ENCODE assay signal across 18 cellular contexts in the genomic region with DNA sequence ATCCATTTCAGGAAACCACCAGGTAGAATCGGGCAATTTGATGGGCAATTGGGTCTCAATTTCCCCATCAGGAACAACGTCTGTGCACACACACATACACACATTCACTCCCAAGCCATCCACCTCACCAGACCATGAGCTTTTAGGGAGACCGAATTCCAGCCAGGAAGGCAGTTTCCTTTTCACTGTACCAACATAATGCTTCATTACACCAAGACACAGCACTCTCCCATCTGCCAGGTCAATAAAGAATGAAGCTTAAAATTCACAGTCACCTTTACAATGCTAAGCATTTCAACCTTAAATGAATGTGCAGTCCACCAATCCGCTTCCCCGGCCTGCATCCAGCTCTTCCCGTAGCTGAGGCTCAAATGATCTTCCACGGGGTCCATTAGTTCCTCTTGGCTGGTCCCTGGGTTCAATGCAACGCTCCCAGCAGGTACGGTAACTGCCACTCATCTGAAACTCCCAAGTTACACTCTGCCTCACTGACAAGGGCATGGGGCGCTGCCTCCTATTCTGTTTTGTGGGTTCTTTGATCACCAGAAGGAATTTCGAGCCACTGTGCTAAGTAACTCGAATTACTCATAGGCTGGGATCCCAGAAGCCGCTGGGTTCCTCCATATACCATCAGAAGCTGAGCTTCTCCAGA.
DNase-seq lines count a peak whose midpoint lies in the region; ATAC-seq and TF ChIP-seq lines count a peak whose summit lies in the region.
"Had no signal": no experiment of that assay in that cellular context is flagged by ENCODE, and none has a peak within 500 bp of the region (broad histone marks: within the 10 kb centered on the region; RNA-seq: fewer than 3 reads in every experiment).

No MANE protein-coding gene starts in this region.

- H3K27me3 ChIP-seq in psoas muscle (ENCODE audit: insufficient read depth in 3 of 3, low read length in 2 of 3): no peaks in the 10 kb centered on the region
- no peaks in the 10 kb centered on the region for H3K27me3 ChIP-seq in mammary epithelial cell (ENCODE audit: insufficient read depth, low read length)

- no peak overlapping the region for H3K4me2 ChIP-seq in mammary epithelial cell (ENCODE audit: insufficient read depth, low read depth, low read length)

- DNase-seq in HK-2 (ENCODE audit: unreplicated experiment) (peak; percentile 46), astrocyte of the hippocampus (ENCODE audit: low read depth, low spot score) (peak; percentile 50), kidney glomerular epithelial cell (lab: John Stamatoyannopoulos, UW) (peak; percentile 58), renal cortical epithelial cell (ENCODE audit: low read depth) (peak; percentile 95), psoas muscle (no peak), mammary epithelial cell (no peak)
- DNase-seq: ACHN, AML-193, COR-L47, EL, H9, NCI-H1417 treated with DMSO at 0.1 percent for 48 hours, NCI-H1930, NCI-H446 treated with DMSO at 0.1 percent for 48 hours, NCI-H774 had no signal

- H4K20me1 ChIP-seq in mammary epithelial cell (ENCODE audit: insufficient read depth, low read length): no peaks in the 10 kb centered on the region

- ATAC-seq in psoas muscle: no peak
- ATAC-seq in GM18505 (IDR thresholded peaks at IDR 0.05; ENCODE audit: unreplicated experiment): no peak
- ATAC-seq: K562 had no signal

- TF ChIP-seq POLR2A in GM18505 (IDR thresholded peaks at IDR 0.05; ENCODE audit: borderline replicate concordance, extremely low read depth, insufficient read depth, insufficient read length): no peak

- H3K4me1 ChIP-seq in psoas muscle: no peaks in the 10 kb centered on the region
- H3K4me1 ChIP-seq in mammary epithelial cell (ENCODE audit: insufficient read depth, low read length): no peaks in the 10 kb centered on the region

- intact Hi-C loops in psoas muscle (cut with DNase I) (no loop called here), mammary epithelial cell (cut with micrococcal nuclease) (no loop called here)

- TF ChIP-seq CTCF in psoas muscle (IDR thresholded peaks at IDR 0.05): no peak
- TF ChIP-seq CTCF in mammary epithelial cell (conservative IDR thresholded peaks at IDR 0.05 in 1 of 2, IDR thresholded peaks at IDR 0.05 in 1 of 2; ENCODE audit: extremely low read depth in 1 of 2, insufficient read depth in 1 of 2, low read depth in 1 of 2, low read length in 2 of 2): no peak

- H3K9me3 ChIP-seq in psoas muscle (no peaks in the 10 kb centered on the region), mammary epithelial cell (replicated peaks; ENCODE audit: insufficient read depth, low read length) (no peaks in the 10 kb centered on the region)

- dilution Hi-C loops in mammary epithelial cell (cut with HindIII; ENCODE audit: low sequenced_read_pairs): no loop called here

- no TSS peak for BruUV-seq in mammary epithelial cell (replicated peaks; lab: Mats Ljungman, UMichigan)

- H2AFZ ChIP-seq in mammary epithelial cell (ENCODE audit: low read depth, low read length): no peak overlapping the region

- in situ Hi-C loops in mammary epithelial cell (cut with MboI; ENCODE audit: low sequenced_read_pairs in 2 of 2): no loop called here

- WGBS in psoas muscle, 3 donors: 88 to 91% (median 90%) methylated on average over 13 of the region's 13 CpGs
- 86% methylated on average over 6 of the region's 13 CpGs for WGBS in mammary epithelial cell (ENCODE audit: low coverage, missing lambda C conversion rate)

- no peaks in the 10 kb centered on the region for H3K79me2 ChIP-seq in mammary epithelial cell (ENCODE audit: insufficient read depth, low read length)

- CTCF ChIA-PET in mammary epithelial cell (lab: Charles Lee; ENCODE audit: low non-redundant PET): no interaction called here

- H3K36me3 ChIP-seq in psoas muscle (ENCODE audit: insufficient read depth in 1 of 2, low read depth in 1 of 2) (no peaks in the 10 kb centered on the region), mammary epithelial cell (ENCODE audit: insufficient read depth, low read length) (no peaks in the 10 kb centered on the region)

- no peak overlapping the region for H3K9ac ChIP-seq in mammary epithelial cell (ENCODE audit: insufficient read depth, low read length)

- H3K4me3 ChIP-seq in psoas muscle (no peak overlapping the region), mammary epithelial cell (replicated peaks in 1 of 3; ENCODE audit: insufficient read depth in 1 of 3, low read depth in 2 of 3, low read length in 3 of 3) (no peak overlapping the region)
- H3K4me3 ChIP-seq: K562, SK-N-MC had no signal

- H3K27ac ChIP-seq in psoas muscle (no peak overlapping the region), mammary epithelial cell (ENCODE audit: insufficient read depth, low read depth, low read length) (no peak overlapping the region)
- H3K27ac ChIP-seq: SK-N-MC had no signal

Comparison
In these comparisons a context has a peak if more than half of its experiments do, and no peak if none do; other contexts are left out.
1. DNase-seq: peak in HK-2 (single experiment), astrocyte of the hippocampus (single experiment), kidney glomerular epithelial cell (single experiment) and renal cortical epithelial cell (single experiment); none in psoas muscle (0 of 2) and mammary epithelial cell (single experiment).